14 cellular contexts compared by ENCODE assay signal in the genomic region with DNA sequence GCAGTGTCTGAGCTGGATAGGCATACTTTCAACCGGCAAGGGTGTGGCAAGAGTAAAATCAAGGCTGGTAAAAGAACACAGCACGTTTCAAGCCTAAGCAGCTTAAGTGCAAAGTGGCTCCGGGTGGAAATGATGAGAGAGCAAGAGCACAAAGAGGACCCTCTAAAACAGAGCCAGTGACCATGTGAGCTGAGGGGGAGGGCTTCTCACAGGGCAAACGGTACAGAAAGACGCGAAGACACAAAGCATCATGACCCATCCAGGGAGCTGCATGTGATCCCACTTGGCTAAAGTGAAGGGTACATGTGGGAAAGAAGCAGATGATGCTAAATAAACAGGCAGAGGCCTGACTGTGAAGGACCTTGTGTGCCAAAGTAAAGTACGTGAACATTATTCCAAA. TPM values are rescaled to one million over a fixed set of nuclear protein-coding genes. Genes with fewer than 3 reads are reported as not detected.
DNase-seq lines count a peak whose midpoint lies in the region; ATAC-seq, FAIRE-seq and TF ChIP-seq lines count a peak whose summit lies in the region.
"Had no signal": no experiment of that assay in that cellular context is flagged by ENCODE, and none has a peak within 500 bp of the region (broad histone marks: within the 10 kb centered on the region; RNA-seq: fewer than 3 reads in every experiment).

No MANE protein-coding gene starts in this region.

- TF ChIP-seq CTCF in D721Med (IDR thresholded peaks at IDR 0.05; ENCODE audit: insufficient read depth, missing control alignments) (peak; percentile 7), RWPE2 (IDR thresholded peaks at IDR 0.05; ENCODE audit: poor library complexity, severe bottlenecking) (no peak), pancreas (IDR thresholded peaks at IDR 0.05) (no peak), natural killer cell (IDR thresholded peaks at IDR 0.05) (no peak)

- H3K27me3 ChIP-seq in RWPE2 (ENCODE audit: insufficient read depth, poor library complexity, severe bottlenecking) (no peaks in the 10 kb centered on the region), pancreas (no peaks in the 10 kb centered on the region)
- H3K27me3 ChIP-seq: BLaER1 treated with 17β-estradiol and CSF1 and Interleukin-3, amounts not matched to agents 10 nM and 100 nM had no signal

- ATAC-seq in RWPE2 (ENCODE audit: low read depth) (0 out of 3 replicates have a peak, but pooled peaks have one; percentile 10), pancreas (peak; percentile 89 to 92 (median 90)), natural killer cell (no peak), HG02973 (IDR thresholded peaks at IDR 0.05; ENCODE audit: unreplicated experiment) (no peak)
- ATAC-seq: HCT116 had no signal

- H3K9me3 ChIP-seq in RWPE2 (ENCODE audit: severe bottlenecking) (no peaks in the 10 kb centered on the region), pancreas (no peaks in the 10 kb centered on the region)

- DNase-seq in D721Med (ENCODE audit: insufficient read length, low spot score) (no peak), RWPE2 (ENCODE audit: low spot score) (no peak), foreskin melanocyte (peak; percentile 35), pancreas (peak in 2 of 6 donors; percentile 55 to 59), NCI-H510A treated with DMSO at 0.1 percent for 48 hours (lab: John Stamatoyannopoulos, UW) (no peak), cerebellum (ENCODE audit: low spot score) (no peak), natural killer cell (no peak)
- DNase-seq: midbrain, SIG-M5 had no signal

- H3K27ac ChIP-seq in RWPE2 (ENCODE audit: poor library complexity, severe bottlenecking), result peak overlapping the region; percentile 72
- H3K27ac ChIP-seq in pancreas, result peak overlapping the region; percentile 28 to 73 (median 68)

- no peak overlapping the region for H3K27ac Mint-ChIP-seq in natural killer cell
- H3K27ac Mint-ChIP-seq: activated T-helper 2 cell treated with anti-CD3 and anti-CD28 coated beads, Interferon-gamma antibody, Interleukin-2, Interleukin-4, amounts not matched to agents 10 μg/mL and 5 μg/mL and 100 μg/mL, durations not matched to agents 14 hours and 24 hours and 36 hours had no signal

- peak; percentile 35 for FAIRE-seq in D721Med (lab: Jason Lieb, UNC)
- no peak for FAIRE-seq in pancreas (lab: Jason Lieb, UNC)

- peaks cover 2% of the 10 kb centered on the region in 2 donors for H3K4me1 Mint-ChIP-seq in natural killer cell

- no peaks in the 10 kb centered on the region for H3K36me3 Mint-ChIP-seq in natural killer cell

- H3K36me3 ChIP-seq in RWPE2 (ENCODE audit: low read depth), result peaks cover 21% of the 10 kb centered on the region
- H3K36me3 ChIP-seq in pancreas, result no peaks in the 10 kb centered on the region
- H3K36me3 ChIP-seq: BLaER1 treated with 17β-estradiol and CSF1 and Interleukin-3, amounts not matched to agents 10 nM and 100 nM had no signal

- H3K9me3 Mint-ChIP-seq in natural killer cell, result no peaks in the 10 kb centered on the region
- H3K9me3 Mint-ChIP-seq: activated T-helper 2 cell treated with anti-CD3 and anti-CD28 coated beads, Interferon-gamma antibody, Interleukin-2, Interleukin-4, amounts not matched to agents 10 μg/mL and 5 μg/mL and 100 μg/mL, durations not matched to agents 14 hours and 24 hours and 36 hours had no signal

- H3K4me3 ChIP-seq in RWPE2 (ENCODE audit: severe bottlenecking) (no peak overlapping the region), pancreas (peak overlapping the region in 1 of 4 donors; percentile 8)
- H3K4me3 ChIP-seq: BLaER1 treated with 17β-estradiol and CSF1 and Interleukin-3, amounts not matched to agents 10 nM and 100 nM; skin epidermis had no signal

- WGBS in pancreas, 2 donors, result 33 to 35% methylated on average over 7 of the region's 7 CpGs

- H3K4me3 Mint-ChIP-seq in natural killer cell, result no peak overlapping the region

- no peaks in the 10 kb centered on the region for H3K27me3 Mint-ChIP-seq in natural killer cell (ENCODE audit: low read depth in 2 of 2)

- peaks cover 53% of the 10 kb centered on the region for H3K4me1 ChIP-seq in RWPE2 (ENCODE audit: insufficient read depth, poor library complexity, severe bottlenecking)
- H3K4me1 ChIP-seq in pancreas, result peaks cover 8 to 47% (median 40%) of the 10 kb centered on the region in 3 donors

- intact Hi-C loops in pancreas (cut with DNase I) (no loop called here), natural killer cell (cut with micrococcal nuclease) (no loop called here)

RNA-seq across cellular contexts. Expression of gene FKBP5, which starts 25.7 kb away (rescaled TPM):
- total RNA-seq in pancreas (10 to 100 TPM; 13.0 to 78.4 (median 61.3) TPM), cerebellum (4.6 TPM), natural killer cell (10 to 100 TPM; 15.5 to 30.2 (median 27.3) TPM)
- polyA plus RNA-seq in pancreas, result 10 to 100 TPM; 31.8 to 44.1 TPM

Comparison
In these comparisons a context has a peak if more than half of its experiments do, and no peak if none do; other contexts are left out.
1. ATAC-seq: peak in RWPE2 (single experiment) and pancreas (4 of 4); none in natural killer cell (0 of 3) and HG02973 (single experiment).